ENCODE assay signal across 21 cellular contexts in genomic region chr19:18452386-18452785, GRCh38. TPM values are rescaled to one million over a fixed set of nuclear protein-coding genes. Genes with fewer than 3 reads are reported as not detected.
A peak's percentile ranks its signal among the peaks of the same experiment; 100 is the strongest.
DNase-seq lines count a peak whose midpoint lies in the region; ATAC-seq and TF ChIP-seq lines count a peak whose summit lies in the region.
"Had no signal": no experiment of that assay in that cellular context is flagged by ENCODE, and none has a peak within 500 bp of the region (broad histone marks: within the 10 kb centered on the region; RNA-seq: fewer than 3 reads in every experiment).

No MANE protein-coding gene starts in this region.

- peak overlapping the region; percentile 46; the same call in 1 of the 2 replicates for H3K27ac Mint-ChIP-seq in WTC11
- peak overlapping the region in 2 of 3 experiments; percentile 45 to 51 for H3K27ac Mint-ChIP-seq in nephron
- H3K27ac Mint-ChIP-seq: CD4-positive, alpha-beta T cell had no signal

- peaks cover 0 to 4% of the 10 kb centered on the region in 2 donors for H3K4me1 ChIP-seq in uterus
- H3K4me1 ChIP-seq: HAP-1 had no signal

- H3K27me3 ChIP-seq in AG04450 (ENCODE audit: control insufficient read depth, insufficient read depth, low read length), result no peaks in the 10 kb centered on the region
- no peaks in the 10 kb centered on the region for H3K27me3 ChIP-seq in uterus
- H3K27me3 ChIP-seq: SJCRH30 had no signal

- intact Hi-C loops in uterus (cut with DNase I; ENCODE audit: low total_unique reads), result loop anchor here (10.0 kb wide), 1 partner anchor 392 kb away; no protein-coding TSS in a partner anchor

- POLR2A ChIA-PET in AG04450 (lab: Yijun Ruan, JAX), result no interaction called here
- POLR2A ChIA-PET in WTC11 (lab: Charles Lee), result no interaction called here

- CTCF ChIA-PET in AG04450 (lab: Charles Lee), result interaction anchor here (1.0 to 2.4 kb wide), 3 partner anchors 10 to 395 kb away, joined by 3 to 32 read pairs (median 12); no protein-coding TSS in a partner anchor
- CTCF ChIA-PET in WTC11 (lab: Charles Lee), result interaction anchor here (1.1 to 3.9 kb wide), 5 partner anchors 10 to 403 kb away, joined by 3 to 37 read pairs (median 9); no protein-coding TSS in a partner anchor

- no peak for TF ChIP-seq POLR2A in uterus (IDR thresholded peaks at IDR 0.05)

- H3K36me3 ChIP-seq in uterus, result no peaks in the 10 kb centered on the region

- no peak overlapping the region for H3K4me3 ChIP-seq in AG04450 (ENCODE audit: low read depth, low read length)
- H3K4me3 ChIP-seq in uterus, result no peak overlapping the region
- H3K4me3 ChIP-seq: HAP-1, SJCRH30 had no signal

- H3K36me3 Mint-ChIP-seq in WTC11 (peaks cover 11% of the 10 kb centered on the region), nephron (ENCODE audit: low read depth) (peaks cover 32% of the 10 kb centered on the region)

- DNase-seq in AG04450 (ENCODE audit: low read depth, low spot score) (no peak), EH (ENCODE audit: low read depth) (peak; percentile 57), WTC11 (ENCODE audit: low spot score) (no peak), uterus (no peak), medulla oblongata (ENCODE audit: extremely low spot score) (no peak), omental fat pad (ENCODE audit: low spot score) (no peak), NCI-H1417 (lab: John Stamatoyannopoulos, UW) (no peak)
- DNase-seq: AML-193; CD4-positive, alpha-beta T cell; EL; Kasumi-1; NCI-H1417 treated with DMSO at 0.1 percent for 48 hours; NCI-H2081 treated with DMSO at 0.1 percent for 48 hours; NCI-H2227 treated with DMSO at 0.1 percent for 48 hours; NCI-H526; OCI-M1; RPMI8226; SJCRH30 had no signal

- H3K27me3 Mint-ChIP-seq in WTC11 (ENCODE audit: low read depth) (no peaks in the 10 kb centered on the region), nephron (ENCODE audit: low read depth) (no peaks in the 10 kb centered on the region)
- H3K27me3 Mint-ChIP-seq: CD4-positive, alpha-beta T cell had no signal

- TF ChIP-seq CTCF in AG04450 (IDR thresholded peaks at IDR 0.05; ENCODE audit: low read depth, low read length), result no peak
- TF ChIP-seq CTCF in WTC11 (IDR thresholded peaks at IDR 0.05), result no peak
- no peak for TF ChIP-seq CTCF in nephron (IDR thresholded peaks at IDR 0.05; ENCODE audit: unreplicated experiment in 3 of 3)
- no peak for TF ChIP-seq CTCF in uterus (IDR thresholded peaks at IDR 0.05)
- no peak for TF ChIP-seq CTCF in omental fat pad (IDR thresholded peaks at IDR 0.05)

- H3K9me3 Mint-ChIP-seq in WTC11, result no peaks in the 10 kb centered on the region
- no peaks in the 10 kb centered on the region for H3K9me3 Mint-ChIP-seq in nephron
- H3K9me3 Mint-ChIP-seq: CD4-positive, alpha-beta T cell had no signal

- peak overlapping the region; percentile 39 for H3K27ac ChIP-seq in AG04450 (ENCODE audit: low read depth, low read length)
- no peak overlapping the region for H3K27ac ChIP-seq in uterus
- H3K27ac ChIP-seq: SJCRH30 had no signal

- H3K9me3 ChIP-seq in AG04450 (ENCODE audit: control insufficient read depth, insufficient read depth, low read length), result no peaks in the 10 kb centered on the region
- no peaks in the 10 kb centered on the region for H3K9me3 ChIP-seq in uterus
- H3K9me3 ChIP-seq: HAP-1, SJCRH30 had no signal

- ATAC-seq in WTC11 (no peak), omental fat pad (ENCODE audit: low FRiP score) (no peak)

- peaks cover 3% of the 10 kb centered on the region; the same call in 1 of the 2 replicates for H3K4me1 Mint-ChIP-seq in WTC11
- peaks cover 23% of the 10 kb centered on the region for H3K4me1 Mint-ChIP-seq in nephron

- H3K4me3 Mint-ChIP-seq in WTC11 (no peak overlapping the region), nephron (no peak overlapping the region)
- H3K4me3 Mint-ChIP-seq: CD4-positive, alpha-beta T cell had no signal

TF ChIP-seq in WTC11, 78 proteins besides CTCF, POLR2A, EP300 and RAD21:
- TF ChIP-seq SMAD3 (CRISPR knock-in tag; IDR thresholded peaks at IDR 0.05; ENCODE audit: borderline replicate concordance), result no peak
- TF ChIP-seq STAT6 (CRISPR knock-in tag; conservative IDR thresholded peaks at IDR 0.05; ENCODE audit: low read depth), result no peak
- TF ChIP-seq CREM (CRISPR knock-in tag; IDR thresholded peaks at IDR 0.05), result no peak

RNA-seq across cellular contexts. Expression of gene ISYNA1, which starts 14.5 kb away (rescaled TPM):
- 13.3 and 19.2 TPM in 2 replicates for polyA plus RNA-seq in AG04450 (2011; rRNA removed)
- polyA minus RNA-seq in AG04450 (2011; rRNA and poly(A)+ RNA removed), result 13.2 and 18.3 TPM in 2 replicates
- total RNA-seq in WTC11 (2021), result 236 to 310 TPM (median 307 TPM) in 3 replicates
- total RNA-seq in uterus, result 100 to 1,000 TPM in 2 of 4 donors, 10 to 100 TPM in 2; 56.8 to 152 (median 106) TPM
- 10 to 100 TPM; 20.0 to 36.7 (median 29.8) TPM for total RNA-seq in omental fat pad

RNA-seq across cellular contexts. Expression of gene SSBP4, which starts 33.2 kb away (rescaled TPM):
- polyA plus RNA-seq in AG04450 (2011; rRNA removed), result 9.4 and 12.6 TPM in 2 replicates
- polyA minus RNA-seq in AG04450 (2011; rRNA and poly(A)+ RNA removed), result 18.0 and 18.5 TPM in 2 replicates
- total RNA-seq in WTC11 (2021) (44.5 to 51.2 TPM (median 47.4 TPM) in 3 replicates), uterus (100 to 1,000 TPM in 1 of 4 donors, 10 to 100 TPM in 3; 23.6 to 105 (median 54.8) TPM), omental fat pad (10 to 100 TPM; 29.9 to 62.9 (median 43.7) TPM)

RNA-seq across cellular contexts. Expression of gene LRRC25, which starts 55.0 kb away (rescaled TPM):
- polyA plus RNA-seq in AG04450 (2011; rRNA removed), result 0.12 and 0.32 TPM in 2 replicates
- polyA minus RNA-seq in AG04450 (2011; rRNA and poly(A)+ RNA removed), result 0.17 and 0.60 TPM in 2 replicates
- total RNA-seq in WTC11 (2021), result 0.07 to 0.31 TPM (median 0.18 TPM) in 3 replicates
- total RNA-seq in uterus, result 1 to 10 TPM in 2 of 4 donors, under 1 TPM in 1, not detected in 1; 0.51 to 2.3 (median 1.9) TPM
- total RNA-seq in omental fat pad, result 10 to 100 TPM; 11.8 to 37.2 (median 28.8) TPM
- total RNA-seq: A673, SJCRH30 had no signal
